ENCODE assay signal across 1 cellular context in genomic region chr12:71439362-71439612, GRCh38.
TF ChIP-seq lines count a peak whose summit lies in the region.

No MANE protein-coding gene starts in this region.

TF ChIP-seq in HepG2, 621 proteins besides CTCF, POLR2A, EP300 and RAD21 (continued from another document):
- TF ChIP-seq, protein P1, sequence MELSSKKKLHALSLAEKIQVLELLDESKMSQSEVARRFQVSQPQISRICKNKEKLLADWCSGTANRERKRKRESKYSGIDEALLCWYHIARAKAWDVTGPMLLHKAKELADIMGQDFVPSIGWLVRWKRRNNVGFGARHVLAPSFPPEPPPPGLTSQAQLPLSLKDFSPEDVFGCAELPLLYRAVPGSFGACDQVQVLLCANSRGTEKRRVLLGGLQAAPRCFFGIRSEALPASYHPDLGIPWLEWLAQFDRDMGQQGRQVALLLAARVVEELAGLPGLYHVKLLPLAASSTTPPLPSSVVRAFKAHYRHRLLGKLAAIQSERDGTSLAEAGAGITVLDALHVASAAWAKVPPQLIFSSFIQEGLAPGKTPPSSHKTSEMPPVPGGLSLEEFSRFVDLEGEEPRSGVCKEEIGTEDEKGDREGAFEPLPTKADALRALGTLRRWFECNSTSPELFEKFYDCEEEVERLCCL (CRISPR knock-in tag; IDR thresholded peaks at IDR 0.05; ENCODE audit: borderline replicate concordance) = no peak
